Comparison of ENCODE assay signal across 19 cellular contexts in the genomic region with DNA sequence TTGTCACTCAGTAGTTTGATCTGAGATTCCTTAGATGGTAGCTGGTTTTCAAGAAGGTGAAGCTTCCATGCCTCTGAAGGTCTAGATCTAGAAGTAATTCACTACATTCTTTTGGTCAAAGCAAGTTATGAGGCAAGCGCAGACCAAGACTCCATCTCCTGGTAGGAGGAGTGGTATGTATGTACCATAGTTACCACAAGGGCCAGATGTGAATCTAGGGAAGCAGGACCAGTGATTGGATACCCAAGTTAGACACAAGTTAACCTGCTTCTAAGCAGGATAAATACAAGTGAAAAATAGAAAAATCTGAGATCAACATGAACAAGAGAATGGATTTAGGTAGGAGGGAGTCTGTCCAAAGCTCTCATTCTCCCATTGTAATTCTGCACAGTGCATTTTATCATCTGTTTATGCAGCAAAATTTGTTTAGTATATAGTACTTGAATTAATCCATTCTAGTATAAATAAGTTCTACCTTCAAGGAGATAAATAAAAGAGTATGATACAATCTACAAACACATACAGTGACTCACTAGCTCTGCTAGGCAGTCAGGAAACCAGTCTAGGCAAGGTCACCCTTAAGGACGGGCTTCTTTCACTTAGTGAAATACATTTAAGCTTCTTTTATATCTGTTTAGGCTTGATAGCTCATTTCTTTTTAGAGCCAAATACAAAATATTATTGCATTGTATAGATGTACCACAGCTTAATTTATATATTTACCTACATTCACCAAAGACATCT. TPM values are rescaled to one million over a fixed set of nuclear protein-coding genes. Genes with fewer than 3 reads are reported as not detected.
DNase-seq lines count a peak whose midpoint lies in the region; ATAC-seq, FAIRE-seq and TF ChIP-seq lines count a peak whose summit lies in the region.
"Had no signal": no experiment of that assay in that cellular context is flagged by ENCODE, and none has a peak within 500 bp of the region (broad histone marks: within the 10 kb centered on the region; RNA-seq: fewer than 3 reads in every experiment).

No MANE protein-coding gene starts in this region.

- FAIRE-seq in bronchial epithelial cell (lab: Jason Lieb, UNC): no peak
- FAIRE-seq in RCC 7860 (lab: Jason Lieb, UNC): no peak

- H3K4me1 ChIP-seq in naive thymus-derived CD4-positive, alpha-beta T cell (ENCODE audit: control insufficient read depth in 2 of 2, insufficient read depth in 2 of 2, low read length in 2 of 2): peaks cover 38 to 42% of the 10 kb centered on the region in 2 donors
- no peaks in the 10 kb centered on the region for H3K4me1 ChIP-seq in A673 (ENCODE audit: insufficient read depth, low read length, poor library complexity, severe bottlenecking)
- H3K4me1 ChIP-seq: Peyer's patch, tibial artery had no signal

- peaks cover 4% of the 10 kb centered on the region for H3K36me3 Mint-ChIP-seq in activated naive CD4-positive, alpha-beta T cell treated with anti-CD3 and anti-CD28 coated beads, Interleukin-2, amount 50 U/mL, for 24 hours
- peaks cover 0 to 28% (median 4%) of the 10 kb centered on the region in 5 donors for H3K36me3 Mint-ChIP-seq in naive thymus-derived CD4-positive, alpha-beta T cell
- H3K36me3 Mint-ChIP-seq: naive B cell had no signal

- no peak overlapping the region for H3K4me3 ChIP-seq in bronchial epithelial cell (ENCODE audit: low read depth, low read length)
- no peak overlapping the region for H3K4me3 ChIP-seq in naive thymus-derived CD4-positive, alpha-beta T cell (ENCODE audit: low read length)
- no peak overlapping the region for H3K4me3 ChIP-seq in A673 (ENCODE audit: low read depth, low read length, poor library complexity, severe bottlenecking)
- H3K4me3 ChIP-seq: Peyer's patch, tibial artery had no signal

- H3K4me3 Mint-ChIP-seq in activated naive CD4-positive, alpha-beta T cell treated with anti-CD3 and anti-CD28 coated beads, Interleukin-2, amount 50 U/mL, for 24 hours: peak overlapping the region; percentile 28
- H3K4me3 Mint-ChIP-seq in naive thymus-derived CD4-positive, alpha-beta T cell: peak overlapping the region in 7 of 10 donors; percentile 20 to 59 (median 38)
- H3K4me3 Mint-ChIP-seq: B cell, naive B cell had no signal

- no peaks in the 10 kb centered on the region for H3K9me3 Mint-ChIP-seq in activated naive CD4-positive, alpha-beta T cell treated with anti-CD3 and anti-CD28 coated beads, Interleukin-2, amount 50 U/mL, for 24 hours
- peaks cover 0 to 8% (median 0%) of the 10 kb centered on the region in 11 donors for H3K9me3 Mint-ChIP-seq in naive thymus-derived CD4-positive, alpha-beta T cell

- no TSS peak for BruUV-seq in A673 (replicated peaks; lab: Mats Ljungman, UMichigan)

- DNase-seq in activated naive CD4-positive, alpha-beta T cell treated with anti-CD3 and anti-CD28 coated beads, Interleukin-2, amount 50 U/mL, for 16 hours: no peak
- DNase-seq in HT1080 (ENCODE audit: low read depth): peak; percentile 27
- peak; percentile 51 for DNase-seq in bronchial epithelial cell (ENCODE audit: low read depth)
- no peak for DNase-seq in naive thymus-derived CD4-positive, alpha-beta T cell
- no peak for DNase-seq in A673 (ENCODE audit: low spot score)
- DNase-seq in RCC 7860 (ENCODE audit: low spot score): no peak
- DNase-seq: activated CD4-positive, CD25-positive, alpha-beta regulatory T cell treated with anti-CD3 and anti-CD28 coated beads, Interleukin-2, amount 50 U/mL, for 72 hours; cerebellar nuclear complex; DMS153; erythroblast; left ventricle myocardium superior; naive B cell; NCI-H2081; NCI-H748 treated with DMSO at 0.1 percent for 48 hours; Peyer's patch; tibial artery had no signal

- H3K9me3 ChIP-seq in naive thymus-derived CD4-positive, alpha-beta T cell (ENCODE audit: control insufficient read depth in 2 of 3, low read length in 3 of 3): no peaks in the 10 kb centered on the region
- no peaks in the 10 kb centered on the region for H3K9me3 ChIP-seq in A673 (ENCODE audit: low read depth, low read length, poor library complexity, severe bottlenecking)
- H3K9me3 ChIP-seq: Peyer's patch, tibial artery had no signal

- H3K4me1 Mint-ChIP-seq in activated naive CD4-positive, alpha-beta T cell treated with anti-CD3 and anti-CD28 coated beads, Interleukin-2, amount 50 U/mL, for 24 hours: peaks cover 78% of the 10 kb centered on the region
- peaks cover 20 to 71% (median 61%) of the 10 kb centered on the region in 7 donors for H3K4me1 Mint-ChIP-seq in naive thymus-derived CD4-positive, alpha-beta T cell

- intact Hi-C loops in naive thymus-derived CD4-positive, alpha-beta T cell (cut with micrococcal nuclease): loop anchor here (1.0 to 10.0 kb wide), 3 partner anchors 8 to 1102 kb away; partner anchors contain the start of gene MRPL44 (in 1 of the 2)
- intact Hi-C loops in A673 (cut with micrococcal nuclease; ENCODE audit: unreplicated experiment): no loop called here

- peaks cover 2% of the 10 kb centered on the region for H3K27me3 ChIP-seq in bronchial epithelial cell (ENCODE audit: control insufficient read depth, insufficient read depth, low read length)
- H3K27me3 ChIP-seq in naive thymus-derived CD4-positive, alpha-beta T cell (ENCODE audit: control insufficient read depth in 2 of 2, insufficient read depth in 2 of 2, low read length in 2 of 2): no peaks in the 10 kb centered on the region
- no peaks in the 10 kb centered on the region for H3K27me3 ChIP-seq in A673 (replicated peaks; ENCODE audit: insufficient read depth, low read depth, low read length, poor library complexity)
- H3K27me3 ChIP-seq: Peyer's patch, tibial artery had no signal

- no peaks in the 10 kb centered on the region for H3K27me3 Mint-ChIP-seq in activated naive CD4-positive, alpha-beta T cell treated with anti-CD3 and anti-CD28 coated beads, Interleukin-2, amount 50 U/mL, for 24 hours
- no peaks in the 10 kb centered on the region for H3K27me3 Mint-ChIP-seq in naive thymus-derived CD4-positive, alpha-beta T cell
- H3K27me3 Mint-ChIP-seq: B cell, naive B cell had no signal

- H3K27ac Mint-ChIP-seq in activated naive CD4-positive, alpha-beta T cell treated with anti-CD3 and anti-CD28 coated beads, Interleukin-2, amount 50 U/mL, for 24 hours: peak overlapping the region; percentile 32
- H3K27ac Mint-ChIP-seq in naive thymus-derived CD4-positive, alpha-beta T cell: peak overlapping the region in 7 of 9 donors; percentile 24 to 94 (median 85)
- H3K27ac Mint-ChIP-seq: B cell had no signal

- CTCF ChIA-PET in naive thymus-derived CD4-positive, alpha-beta T cell (lab: Charles Lee): interaction anchor here (0.8 to 1.2 kb wide), 3 partner anchors 17 to 107 kb away, joined by 3 to 6 read pairs (median 3); no protein-coding TSS in a partner anchor
- CTCF ChIA-PET in A673 (lab: Charles Lee): no interaction called here

- ATAC-seq in naive thymus-derived CD4-positive, alpha-beta T cell: peak; percentile 67
- ATAC-seq in GM19452 (IDR thresholded peaks at IDR 0.05; ENCODE audit: unreplicated experiment): no peak
- ATAC-seq: left ventricle myocardium superior had no signal

- TF ChIP-seq CTCF in bronchial epithelial cell (IDR thresholded peaks at IDR 0.05; ENCODE audit: insufficient read depth, low read length, severe bottlenecking) (no peak), A673 (conservative IDR thresholded peaks at IDR 0.05; ENCODE audit: low read depth, low read length) (no peak)

- H3K36me3 ChIP-seq in bronchial epithelial cell (ENCODE audit: control insufficient read depth, insufficient read depth, low read length) (no peaks in the 10 kb centered on the region), A673 (ENCODE audit: insufficient read depth, low read length, poor library complexity, severe bottlenecking) (no peaks in the 10 kb centered on the region)
- H3K36me3 ChIP-seq in naive thymus-derived CD4-positive, alpha-beta T cell (ENCODE audit: control insufficient read depth in 2 of 3, insufficient read depth in 3 of 3, low read length in 3 of 3): no peaks in the 10 kb centered on the region
- H3K36me3 ChIP-seq: Peyer's patch had no signal

- H3K27ac ChIP-seq in naive thymus-derived CD4-positive, alpha-beta T cell (ENCODE audit: low read depth, low read length): no peak overlapping the region
- H3K27ac ChIP-seq in A673 (ENCODE audit: low read depth, low read length, poor library complexity, severe bottlenecking): no peak overlapping the region
- H3K27ac ChIP-seq: tibial artery had no signal

- POLR2A ChIA-PET in naive thymus-derived CD4-positive, alpha-beta T cell (lab: Charles Lee): interaction anchor here (0.5 to 3.3 kb wide), 3 partner anchors 15 to 201 kb away, joined by 3 to 22 read pairs (median 3); partner anchors contain the start of gene DOCK10
- POLR2A ChIA-PET in A673 (lab: Charles Lee; ENCODE audit: low non-redundant PET): no interaction called here

RNA-seq across cellular contexts. Expression of gene DOCK10, which starts 14.2 kb away (rescaled TPM):
- 49.4 and 52.9 TPM in 2 replicates for total RNA-seq in HT1080 (2014; rRNA removed; shearing (Covaris generic))
- polyA plus RNA-seq in HT1080 (2015; cell fraction: cytosol; rRNA removed): 20.0 and 21.7 TPM in 2 replicates
- 50.5 and 54.2 TPM in 2 replicates for polyA plus RNA-seq in HT1080 (2015; cell fraction: nucleus; rRNA removed)
- total RNA-seq in bronchial epithelial cell (under 0.01 and 1.1 TPM in 2 replicates), A673 (2021) (5.1 and 6.1 TPM in 2 replicates)
- 100 to 1,000 TPM; 200 to 275 (median 231) TPM for total RNA-seq in naive thymus-derived CD4-positive, alpha-beta T cell
- 10 to 100 TPM; 64.2 to 71.2 TPM for polyA plus RNA-seq in naive thymus-derived CD4-positive, alpha-beta T cell

Comparison
In these comparisons a context has a peak if more than half of its experiments do, and no peak if none do; other contexts are left out.
1. DNase-seq: peak in HT1080 (single experiment) and bronchial epithelial cell (single experiment); none in activated naive CD4-positive, alpha-beta T cell treated with anti-CD3 and anti-CD28 coated beads, Interleukin-2, amount 50 U/mL, for 16 hours (single experiment), naive thymus-derived CD4-positive, alpha-beta T cell (0 of 9), A673 (single experiment) and RCC 7860 (single experiment).